In the genomic region with DNA sequence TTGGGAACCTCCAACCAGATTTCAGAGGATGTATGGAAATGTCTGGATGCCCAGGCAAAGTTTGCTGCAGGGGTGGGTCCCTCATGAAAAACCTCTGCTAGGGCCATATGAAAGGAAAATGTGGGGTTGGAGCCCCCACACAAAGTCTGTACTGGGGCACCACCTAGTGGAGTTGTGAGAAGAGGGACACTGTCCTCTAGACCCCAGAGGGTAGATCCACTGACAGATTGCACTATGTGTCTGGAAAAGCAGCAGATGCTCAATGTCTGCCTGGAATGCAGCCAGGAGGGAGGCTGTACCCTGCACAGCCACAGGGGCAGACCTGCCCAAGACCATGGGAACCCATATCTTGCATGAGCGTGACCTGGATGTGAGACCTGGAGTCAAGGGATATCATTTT, we compare ENCODE assay signal across 14 cellular contexts.
"Had no signal": no experiment of that assay in that cellular context is flagged by ENCODE, and none has a peak within 500 bp of the region (broad histone marks: within the 10 kb centered on the region; RNA-seq: fewer than 3 reads in every experiment).

No MANE protein-coding gene starts in this region.

- H3K36me3 ChIP-seq: gastrocnemius medialis, left lung, tibial nerve, vagina had no signal

- H3K27me3 ChIP-seq: gastrocnemius medialis, left lung, tibial nerve, vagina had no signal

- ATAC-seq: activated CD4-positive, CD25-positive, alpha-beta regulatory T cell treated with anti-CD3 and anti-CD28 coated beads, Interleukin-2, amount 50 U/mL, for 24 hours; gastrocnemius medialis; left lung; natural killer cell; right cardiac atrium; stimulated activated effector memory CD8-positive, alpha-beta T cell treated with anti-CD3 and anti-CD28 coated beads, Interleukin-12 subunit alpha, Interleukin-12 subunit beta, amount 100 ng/mL, for 72 hours had no signal

- H3K4me1 Mint-ChIP-seq: natural killer cell; stimulated activated effector memory CD8-positive, alpha-beta T cell treated with anti-CD3 and anti-CD28 coated beads, Interleukin-12 subunit alpha, Interleukin-12 subunit beta, amount 100 ng/mL, for 72 hours had no signal

- H3K4me3 Mint-ChIP-seq: natural killer cell; stimulated activated effector memory CD8-positive, alpha-beta T cell treated with anti-CD3 and anti-CD28 coated beads, Interleukin-12 subunit alpha, Interleukin-12 subunit beta, amount 100 ng/mL, for 72 hours had no signal

- H3K27ac Mint-ChIP-seq: natural killer cell; stimulated activated effector memory CD8-positive, alpha-beta T cell treated with anti-CD3 and anti-CD28 coated beads, Interleukin-12 subunit alpha, Interleukin-12 subunit beta, amount 100 ng/mL, for 72 hours had no signal

- DNase-seq: activated CD4-positive, alpha-beta T cell treated with anti-CD3 and anti-CD28 coated beads, Interleukin-2, amount 50 U/mL, for 4 hours; activated naive CD4-positive, alpha-beta T cell treated with anti-CD3 and anti-CD28 coated beads, Interleukin-2, amount 50 U/mL, for 16 hours; activated T-cell treated with anti-CD3 and anti-CD28 coated beads, Interleukin-2, amount 50 U/mL, for 1 hour; caudate nucleus; effector CD4-positive, alpha-beta T cell; gastrocnemius medialis; left lung; natural killer cell; right cardiac atrium had no signal

- H3K4me3 ChIP-seq: coronary artery, gastrocnemius medialis, left lung, tibial nerve, vagina had no signal

- H3K4me1 ChIP-seq: gastrocnemius medialis, left lung, tibial nerve, vagina had no signal

- H3K27ac ChIP-seq: coronary artery, gastrocnemius medialis, left lung, tibial nerve, vagina had no signal

- H3K9me3 ChIP-seq: gastrocnemius medialis, vagina had no signal

- H3K36me3 Mint-ChIP-seq: natural killer cell; stimulated activated effector memory CD8-positive, alpha-beta T cell treated with anti-CD3 and anti-CD28 coated beads, Interleukin-12 subunit alpha, Interleukin-12 subunit beta, amount 100 ng/mL, for 72 hours had no signal
